Comparison of ENCODE assay signal across 9 cellular contexts in genomic region chr3:187750513-187751123, GRCh38. TPM values are rescaled to one million over a fixed set of nuclear protein-coding genes. Genes with fewer than 3 reads are reported as not detected.
DNase-seq lines count a peak whose midpoint lies in the region; ATAC-seq, FAIRE-seq and TF ChIP-seq lines count a peak whose summit lies in the region.
"Had no signal": no experiment of that assay in that cellular context is flagged by ENCODE, and none has a peak within 500 bp of the region (broad histone marks: within the 10 kb centered on the region; RNA-seq: fewer than 3 reads in every experiment).

No MANE protein-coding gene starts in this region.

- CTCF ChIA-PET in activated naive CD4-positive, alpha-beta T cell treated with anti-CD3 and anti-CD28 coated beads for 36 hours (lab: Charles Lee): interaction anchor here (0.6 to 4.4 kb wide), 5 partner anchors 12 to 899 kb away, joined by 3 to 39 read pairs (median 4); no protein-coding TSS in a partner anchor

- TF ChIP-seq CTCF in bronchial epithelial cell (IDR thresholded peaks at IDR 0.05; ENCODE audit: insufficient read depth, low read length, severe bottlenecking): no peak

- no peaks in the 10 kb centered on the region for H3K27me3 Mint-ChIP-seq in activated naive CD4-positive, alpha-beta T cell treated with anti-CD3 and anti-CD28 coated beads for 36 hours (ENCODE audit: low read depth)
- H3K27me3 Mint-ChIP-seq in memory B cell: no peaks in the 10 kb centered on the region

- peak overlapping the region; percentile 35 for H3K4me3 ChIP-seq in bronchial epithelial cell (ENCODE audit: low read depth, low read length)
- peak overlapping the region; percentile 20 for H3K4me3 ChIP-seq in urinary bladder (ENCODE audit: low read depth, low read length)

- H3K27ac ChIP-seq in urinary bladder (ENCODE audit: low read depth): peak overlapping the region; percentile 71

- FAIRE-seq in bronchial epithelial cell (lab: Jason Lieb, UNC): no peak

- H3K27me3 ChIP-seq in bronchial epithelial cell (ENCODE audit: control insufficient read depth, insufficient read depth, low read length): no peaks in the 10 kb centered on the region

- intact Hi-C loops in activated naive CD4-positive, alpha-beta T cell treated with anti-CD3 and anti-CD28 coated beads for 36 hours (cut with micrococcal nuclease): no loop called here

- H3K4me3 Mint-ChIP-seq in activated naive CD4-positive, alpha-beta T cell treated with anti-CD3 and anti-CD28 coated beads for 36 hours: no peak overlapping the region
- H3K4me3 Mint-ChIP-seq in memory B cell: peak overlapping the region; percentile 82

- WGBS in urinary bladder: 42% methylated on average over 11 of the region's 11 CpGs

- H3K4me1 ChIP-seq in urinary bladder (ENCODE audit: insufficient read depth): no peaks in the 10 kb centered on the region

- H3K27ac Mint-ChIP-seq in activated naive CD4-positive, alpha-beta T cell treated with anti-CD3 and anti-CD28 coated beads for 36 hours: no peak overlapping the region
- H3K27ac Mint-ChIP-seq in memory B cell: peak overlapping the region; percentile 16

- no peaks in the 10 kb centered on the region for H3K9me3 Mint-ChIP-seq in activated naive CD4-positive, alpha-beta T cell treated with anti-CD3 and anti-CD28 coated beads for 36 hours
- H3K9me3 Mint-ChIP-seq in memory B cell: no peaks in the 10 kb centered on the region

- ATAC-seq in memory B cell (ENCODE audit: low read depth) (no peak), GM18505 (IDR thresholded peaks at IDR 0.05; ENCODE audit: unreplicated experiment) (no peak)

- DNase-seq in activated naive CD4-positive, alpha-beta T cell treated with anti-CD3 and anti-CD28 coated beads for 36 hours: peak; percentile 22
- no peak for DNase-seq in activated naive CD4-positive, alpha-beta T cell treated with Interleukin-2 at 50 U/mL for 16 hours
- no peak for DNase-seq in bronchial epithelial cell (ENCODE audit: low read depth)
- no peak for DNase-seq in memory B cell (ENCODE audit: low spot score in 2 of 2)
- DNase-seq in stimulated activated CD4-positive, alpha-beta T cell treated with anti-CD3 and anti-CD28 coated beads, Interleukin-15, amount 100 ng/mL, for 24 hours: no peak
- DNase-seq in stimulated activated CD4-positive, alpha-beta T cell treated with anti-CD3 and anti-CD28 coated beads, Interleukin-1b, Interleukin-23, amount 100 ng/mL, for 48 hours: no peak
- DNase-seq: stimulated activated CD4-positive, alpha-beta T cell treated with anti-CD3 and anti-CD28 coated beads, Interleukin-2, amount 100 ng/mL, for 24 hours had no signal

- H3K36me3 ChIP-seq in bronchial epithelial cell (ENCODE audit: control insufficient read depth, insufficient read depth, low read length) (no peaks in the 10 kb centered on the region), urinary bladder (ENCODE audit: insufficient read depth) (no peaks in the 10 kb centered on the region)

- no peaks in the 10 kb centered on the region for H3K36me3 Mint-ChIP-seq in activated naive CD4-positive, alpha-beta T cell treated with anti-CD3 and anti-CD28 coated beads for 36 hours (ENCODE audit: low read depth)
- H3K36me3 Mint-ChIP-seq in memory B cell: no peaks in the 10 kb centered on the region

- peaks cover 47% of the 10 kb centered on the region for H3K4me1 Mint-ChIP-seq in activated naive CD4-positive, alpha-beta T cell treated with anti-CD3 and anti-CD28 coated beads for 36 hours (ENCODE audit: low read depth)
- peaks cover 32% of the 10 kb centered on the region for H3K4me1 Mint-ChIP-seq in memory B cell

- no peak for TF ChIP-seq POLR2A in GM18505 (IDR thresholded peaks at IDR 0.05; ENCODE audit: borderline replicate concordance, extremely low read depth, insufficient read depth, insufficient read length)

RNA-seq across cellular contexts. Expression of gene BCL6, which starts 5.3 kb away (rescaled TPM):
- 100 to 1,000 TPM in 1 of 2 experiments, 10 to 100 TPM in 1; 98.9 to 101 TPM for total RNA-seq in activated naive CD4-positive, alpha-beta T cell treated with anti-CD3 and anti-CD28 coated beads for 36 hours
- total RNA-seq in bronchial epithelial cell (6.8 and 9.0 TPM in 2 replicates), urinary bladder (9.8 TPM)
- polyA plus RNA-seq in urinary bladder: 96.4 TPM

RNA-seq across cellular contexts. Expression of gene RTP2, which starts 48.3 kb away (rescaled TPM):
- total RNA-seq in activated naive CD4-positive, alpha-beta T cell treated with anti-CD3 and anti-CD28 coated beads for 36 hours: not detected
- total RNA-seq in bronchial epithelial cell: not detected in 2 replicates
- not detected for total RNA-seq in urinary bladder
- not detected for polyA plus RNA-seq in urinary bladder
